Comparison of ENCODE assay signal across 7 cellular contexts in the genomic region with DNA sequence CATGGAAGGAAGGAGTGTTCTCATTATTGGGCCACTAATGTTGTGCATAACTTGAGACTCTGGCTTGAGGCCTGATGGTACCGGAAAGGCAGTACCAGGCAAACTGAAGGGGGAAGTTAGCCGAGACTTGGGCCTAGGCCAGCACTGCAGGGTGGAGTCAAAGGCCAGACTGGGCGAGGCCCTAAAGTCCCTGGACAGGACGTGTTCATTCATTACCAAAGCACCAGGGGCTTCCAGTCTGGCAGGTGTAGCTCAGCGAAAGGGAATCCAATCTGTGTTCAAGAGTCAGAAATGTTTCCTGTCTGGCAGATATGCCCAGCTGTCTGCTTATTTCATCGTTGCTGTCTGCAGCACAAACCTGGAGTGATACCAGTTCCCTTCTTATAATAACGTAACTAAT. TPM values are rescaled to one million over a fixed set of nuclear protein-coding genes. Genes with fewer than 3 reads are reported as not detected.
DNase-seq lines count a peak whose midpoint lies in the region; TF ChIP-seq lines count a peak whose summit lies in the region.

No MANE protein-coding gene starts in this region.

- no peaks in the 10 kb centered on the region for H3K9me3 ChIP-seq in adipocyte (ENCODE audit: control insufficient read depth, low read length)

- no peaks in the 10 kb centered on the region for H3K36me3 Mint-ChIP-seq in IgD-negative memory B cell
- no peaks in the 10 kb centered on the region for H3K36me3 Mint-ChIP-seq in type B pancreatic cell

- H3K9me3 Mint-ChIP-seq in IgD-negative memory B cell, result no peaks in the 10 kb centered on the region
- H3K9me3 Mint-ChIP-seq in type B pancreatic cell, result no peaks in the 10 kb centered on the region

- peak overlapping the region; percentile 1 for H3K4me3 ChIP-seq in adipocyte (ENCODE audit: low read length)

- TF ChIP-seq CTCF in type B pancreatic cell (conservative IDR thresholded peaks at IDR 0.05), result no peak

- no peak overlapping the region for H3K9ac ChIP-seq in adipocyte (ENCODE audit: low read length)

- H3K27me3 Mint-ChIP-seq in IgD-negative memory B cell, result no peaks in the 10 kb centered on the region
- no peaks in the 10 kb centered on the region for H3K27me3 Mint-ChIP-seq in type B pancreatic cell

- DNase-seq in adipocyte (ENCODE audit: low read depth) (no peak), type B pancreatic cell (ENCODE audit: extremely low spot score, unreplicated experiment) (no peak), DMS79 (lab: John Stamatoyannopoulos, UW) (no peak), cerebellum (ENCODE audit: low spot score) (no peak), COR-L47 (lab: John Stamatoyannopoulos, UW) (no peak)

- H3K36me3 ChIP-seq in adipocyte (ENCODE audit: control insufficient read depth, insufficient read depth, low read length, severe bottlenecking), result no peaks in the 10 kb centered on the region

- H3K4me1 ChIP-seq in adipocyte (ENCODE audit: control insufficient read depth, insufficient read depth, low read length), result peaks cover 18% of the 10 kb centered on the region

- H3K27ac Mint-ChIP-seq in IgD-negative memory B cell (peak overlapping the region; percentile 84 to 95 (median 85)), type B pancreatic cell (peak overlapping the region; percentile 38)

- peaks cover 18 to 42% (median 29%) of the 10 kb centered on the region in 3 donors for H3K4me1 Mint-ChIP-seq in IgD-negative memory B cell
- H3K4me1 Mint-ChIP-seq in type B pancreatic cell (ENCODE audit: unreplicated experiment), result peaks cover 14% of the 10 kb centered on the region

- peak overlapping the region in 3 of 4 donors; percentile 39 to 70 (median 70) for H3K4me3 Mint-ChIP-seq in IgD-negative memory B cell
- H3K4me3 Mint-ChIP-seq in type B pancreatic cell, result no peak overlapping the region

- peak overlapping the region; percentile 5 for H3K27ac ChIP-seq in layer of hippocampus (ENCODE audit: low read depth, low read length)

- no peaks in the 10 kb centered on the region for H3K27me3 ChIP-seq in adipocyte (replicated peaks; ENCODE audit: control insufficient read depth, insufficient read depth, low read length)
- no peaks in the 10 kb centered on the region for H3K27me3 ChIP-seq in layer of hippocampus (ENCODE audit: control insufficient read depth, insufficient read depth, low read length)

RNA-seq across cellular contexts. Expression of gene ITSN2, which starts 4.7 kb away (rescaled TPM):
- polyA plus RNA-seq in IgD-negative memory B cell, result 127 TPM
- 18.9 and 24.8 TPM in 2 replicates for total RNA-seq in type B pancreatic cell (ENCODE audit: low replicate concordance)
- total RNA-seq in cerebellum, result 17.1 TPM
